In genomic region chr17:76688165-76688622, GRCh38 we compare ENCODE assay signal across 8 cellular contexts.
DNase-seq lines count a peak whose midpoint lies in the region; ATAC-seq and TF ChIP-seq lines count a peak whose summit lies in the region.
"Had no signal": no experiment of that assay in that cellular context is flagged by ENCODE, and none has a peak within 500 bp of the region (broad histone marks: within the 10 kb centered on the region; RNA-seq: fewer than 3 reads in every experiment).

No MANE protein-coding gene starts in this region.

- no peak for TF ChIP-seq CTCF in tibial artery (IDR thresholded peaks at IDR 0.05)

- DNase-seq in adipocyte (ENCODE audit: low read depth), result no peak
- DNase-seq in tibial artery, result no peak
- no peak for DNase-seq in COLO829 (ENCODE audit: low spot score)
- no peak for DNase-seq in DMS 273 (lab: John Stamatoyannopoulos, UW; ENCODE audit: unreplicated experiment)
- DNase-seq: activated CD4-positive, alpha-beta T cell treated with anti-CD3 and anti-CD28 coated beads, Interleukin-2, amount 50 U/mL, for 1 hour; KBM-7 had no signal

- H3K4me3 ChIP-seq in adipocyte (ENCODE audit: low read length) (peak overlapping the region; percentile 30), tibial artery (peak overlapping the region in 1 of 2 donors; percentile 13)

- H3K27me3 ChIP-seq in adipocyte (replicated peaks; ENCODE audit: control insufficient read depth, insufficient read depth, low read length), result no peaks in the 10 kb centered on the region
- no peaks in the 10 kb centered on the region for H3K27me3 ChIP-seq in layer of hippocampus (ENCODE audit: control insufficient read depth, insufficient read depth, low read length)
- H3K27me3 ChIP-seq in tibial artery, result no peaks in the 10 kb centered on the region

- peak overlapping the region; percentile 71 for H3K27ac ChIP-seq in layer of hippocampus (ENCODE audit: low read depth, low read length)
- H3K27ac ChIP-seq in tibial artery, result peak overlapping the region; percentile 84 to 89

- H3K4me1 ChIP-seq in adipocyte (ENCODE audit: control insufficient read depth, insufficient read depth, low read length) (peaks cover 46% of the 10 kb centered on the region), tibial artery (peaks cover 6 to 73% (median 42%) of the 10 kb centered on the region in 4 donors)

- no peak for ATAC-seq in HG02973 (IDR thresholded peaks at IDR 0.05; ENCODE audit: unreplicated experiment)

- no peaks in the 10 kb centered on the region for H3K9me3 ChIP-seq in adipocyte (ENCODE audit: control insufficient read depth, low read length)
- no peaks in the 10 kb centered on the region for H3K9me3 ChIP-seq in tibial artery

- peaks cover 21% of the 10 kb centered on the region for H3K36me3 ChIP-seq in adipocyte (ENCODE audit: control insufficient read depth, insufficient read depth, low read length, severe bottlenecking)
- peaks cover 15 to 25% (median 17%) of the 10 kb centered on the region in 3 donors for H3K36me3 ChIP-seq in tibial artery

- peak overlapping the region; percentile 76 for H3K9ac ChIP-seq in adipocyte (ENCODE audit: low read length)

- intact Hi-C loops in tibial artery (cut with DNase I; ENCODE audit: low total_unique reads), result no loop called here
